In the genomic region with DNA sequence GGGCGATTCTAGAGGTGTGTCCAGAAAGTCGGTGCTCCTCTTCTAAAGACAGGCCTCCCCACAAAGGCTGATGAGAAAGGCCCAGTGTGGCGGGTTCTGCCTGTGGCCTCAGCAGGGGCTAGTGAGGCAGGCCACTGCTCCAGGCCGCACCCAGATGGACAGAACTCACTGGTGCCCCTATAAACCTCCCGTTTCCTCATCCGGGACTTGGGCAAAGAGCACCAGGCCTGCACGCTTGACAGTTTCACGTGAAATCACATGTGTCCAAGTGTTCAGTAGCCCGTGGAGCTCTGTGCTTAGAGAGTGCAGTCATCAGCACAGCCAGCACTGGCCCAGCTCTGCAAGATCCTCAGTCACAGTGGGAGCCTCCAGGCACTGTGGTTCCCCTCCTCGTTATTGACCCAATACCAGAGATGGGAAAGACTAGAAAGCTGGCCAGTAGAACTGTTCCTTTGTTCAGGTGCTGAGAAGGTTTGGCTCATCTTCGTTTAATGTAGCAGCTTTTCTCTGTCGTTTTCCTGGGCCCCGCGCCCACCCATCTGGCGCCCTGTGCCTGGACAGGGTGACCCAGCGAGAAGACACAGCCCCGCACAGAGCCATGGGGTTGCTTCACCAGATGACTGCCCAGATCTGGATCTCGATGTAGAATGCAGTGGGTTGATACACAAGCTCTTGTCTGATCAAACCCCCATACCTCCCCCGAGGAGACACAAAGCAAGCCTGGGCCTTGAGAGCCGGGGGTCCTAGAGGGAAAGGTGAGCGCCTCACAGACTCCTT, we compare ENCODE assay signal across 19 cellular contexts. TPM values are rescaled to one million over a fixed set of nuclear protein-coding genes. Genes with fewer than 3 reads are reported as not detected.
"Had no signal": no experiment of that assay in that cellular context is flagged by ENCODE, and none has a peak within 500 bp of the region (broad histone marks: within the 10 kb centered on the region; RNA-seq: fewer than 3 reads in every experiment).

No MANE protein-coding gene starts in this region.

- H3K9me3 Mint-ChIP-seq: activated B cell treated with CpG ODN at 0.5 μM for 24 hours; activated naive CD8-positive, alpha-beta T cell treated with anti-CD3 and anti-CD28 coated beads, Interleukin-2, amount 50 U/mL, for 24 hours; nephron had no signal

- DNase-seq: activated B cell treated with CpG ODN at 0.5 μM for 24 hours; activated CD4-positive, alpha-beta T cell treated with anti-CD3 and anti-CD28 coated beads, Interleukin-2, amount 50 U/mL, for 1 hour; activated effector memory CD4-positive, alpha-beta T cell treated with Interleukin-2 at 50 U/mL for 16 hours; activated naive CD8-positive, alpha-beta T cell treated with anti-CD3 and anti-CD28 coated beads, Interleukin-2, amount 50 U/mL, for 24 hours; activated T-cell treated with anti-CD3 and anti-CD28 coated beads, Interleukin-2, amount 50 U/mL, for 1 hour; endodermal cell; erythroblast; ovary; retina; stimulated activated CD4-positive, alpha-beta T cell treated with anti-CD3 and anti-CD28 coated beads, Interleukin-4, amount 100 ng/mL, for 24 hours; T-helper 1 cell; tibial artery had no signal

- H3K4me3 Mint-ChIP-seq: activated B cell treated with CpG ODN at 0.5 μM for 24 hours; activated naive CD8-positive, alpha-beta T cell treated with anti-CD3 and anti-CD28 coated beads, Interleukin-2, amount 50 U/mL, for 24 hours; endodermal cell; nephron had no signal

- H3K27ac Mint-ChIP-seq: activated B cell treated with CpG ODN at 0.5 μM for 24 hours, endodermal cell had no signal

- H3K4me1 Mint-ChIP-seq: activated B cell treated with CpG ODN at 0.5 μM for 24 hours, nephron had no signal

- H3K27me3 Mint-ChIP-seq: activated naive CD8-positive, alpha-beta T cell treated with anti-CD3 and anti-CD28 coated beads, Interleukin-2, amount 50 U/mL, for 24 hours had no signal

RNA-seq across cellular contexts. Expression of a gene that starts 26.3 kb away (rescaled TPM):
- total RNA-seq: activated B cell treated with CpG ODN at 0.5 μM for 24 hours, ascending aorta, bronchial epithelial cell, chondrocyte, dermis microvascular lymphatic vessel endothelial cell, endodermal cell, lung microvascular endothelial cell, mononuclear cell, ovary had no signal

RNA-seq across cellular contexts. Expression of a gene that starts 35.2 kb away (rescaled TPM):
- total RNA-seq: activated B cell treated with CpG ODN at 0.5 μM for 24 hours, ascending aorta had no signal

RNA-seq across cellular contexts. Expression of a gene that starts 55.8 kb away (rescaled TPM):
- total RNA-seq: activated B cell treated with CpG ODN at 0.5 μM for 24 hours, ascending aorta had no signal
